In genomic region chr5:14946813-14947640, GRCh38 we compare ENCODE assay signal across 8 cellular contexts.
A peak's percentile ranks its signal among the peaks of the same experiment; 100 is the strongest.
DNase-seq lines count a peak whose midpoint lies in the region; ATAC-seq and TF ChIP-seq lines count a peak whose summit lies in the region.

No MANE protein-coding gene starts in this region.

- H3K4me3 ChIP-seq in NB4 (ENCODE audit: low read depth, low read length) (no peak overlapping the region), tibial artery (no peak overlapping the region)

- H3K27ac ChIP-seq in tibial artery, result no peak overlapping the region

- TF ChIP-seq POLR2A in NB4 (IDR thresholded peaks at IDR 0.05; ENCODE audit: extremely low read depth, insufficient read length), result no peak

- peaks cover 0 to 6% (median 0%) of the 10 kb centered on the region in 4 donors for H3K4me1 ChIP-seq in tibial artery

- H3K27ac Mint-ChIP-seq in activated CD4-positive, alpha-beta memory T cell treated with anti-CD3 and anti-CD28 coated beads for 36 hours, result peak overlapping the region; percentile 26

- H3K36me3 ChIP-seq in tibial artery, result no peaks in the 10 kb centered on the region

- CTCF ChIA-PET in activated CD4-positive, alpha-beta memory T cell treated with anti-CD3 and anti-CD28 coated beads for 36 hours (lab: Charles Lee), result interaction anchor here (0.6 to 1.4 kb wide), 6 partner anchors 41 to 220 kb away, joined by 3 to 4 read pairs (median 4); no protein-coding TSS in a partner anchor

- intact Hi-C loops in activated CD4-positive, alpha-beta memory T cell treated with anti-CD3 and anti-CD28 coated beads for 36 hours (cut with micrococcal nuclease), result loop anchor here (1.0 to 5.0 kb wide), 4 partner anchors 46 to 220 kb away; partner anchors contain the start of gene ANKH
- intact Hi-C loops in left ventricle myocardium superior (cut with micrococcal nuclease) (loop anchor here (10.0 kb wide), 1 partner anchor 58 kb away; no protein-coding TSS in a partner anchor), tibial artery (cut with DNase I; ENCODE audit: low total_unique reads) (no loop called here)

- DNase-seq in activated T-cell treated with anti-CD3 and anti-CD28 coated beads for 4 hours (peak; percentile 17), NB4 (ENCODE audit: low read depth) (peak; percentile 53), left ventricle myocardium superior (no peak), tibial artery (no peak), NK-92 (lab: John Stamatoyannopoulos, UW; ENCODE audit: unreplicated experiment) (no peak)
- DNase-seq in activated T-cell treated with anti-CD3 and anti-CD28 coated beads, Interleukin-2, amount 50 U/mL, for 1 hour, result no peak
- DNase-seq in activated CD4-positive, alpha-beta memory T cell treated with anti-CD3 and anti-CD28 coated beads for 36 hours, result peak; percentile 42

- H3K36me3 Mint-ChIP-seq in activated CD4-positive, alpha-beta memory T cell treated with anti-CD3 and anti-CD28 coated beads for 36 hours, result no peaks in the 10 kb centered on the region

- H3K9me3 ChIP-seq in tibial artery, result peaks cover 0 to 3% (median 0%) of the 10 kb centered on the region in 3 donors

- H3K27me3 ChIP-seq in tibial artery, result no peaks in the 10 kb centered on the region

- TF ChIP-seq CTCF in NB4 (IDR thresholded peaks at IDR 0.05; ENCODE audit: low read depth, low read length), result peak; percentile 62
- TF ChIP-seq CTCF in tibial artery (IDR thresholded peaks at IDR 0.05), result peak; percentile 18 to 30

- H3K9me3 Mint-ChIP-seq in activated CD4-positive, alpha-beta memory T cell treated with anti-CD3 and anti-CD28 coated beads for 36 hours, result no peaks in the 10 kb centered on the region

- POLR2A ChIA-PET in activated CD4-positive, alpha-beta memory T cell treated with anti-CD3 and anti-CD28 coated beads for 36 hours (lab: Charles Lee), result no interaction called here

- peaks cover 7% of the 10 kb centered on the region for H3K27me3 Mint-ChIP-seq in activated CD4-positive, alpha-beta memory T cell treated with anti-CD3 and anti-CD28 coated beads for 36 hours

- no peak overlapping the region for H3K4me3 Mint-ChIP-seq in activated CD4-positive, alpha-beta memory T cell treated with anti-CD3 and anti-CD28 coated beads for 36 hours

- H3K4me1 Mint-ChIP-seq in activated CD4-positive, alpha-beta memory T cell treated with anti-CD3 and anti-CD28 coated beads for 36 hours (ENCODE audit: low read depth), result peaks cover 15% of the 10 kb centered on the region

- peak; percentile 52 for ATAC-seq in GM21825 (IDR thresholded peaks at IDR 0.05; ENCODE audit: unreplicated experiment)
- peak; percentile 66 for ATAC-seq in left ventricle myocardium superior

Comparison
In these comparisons a context has a peak if more than half of its experiments do, and no peak if none do; other contexts are left out.
1. DNase-seq: peak in activated T-cell treated with anti-CD3 and anti-CD28 coated beads for 4 hours (single experiment), NB4 (single experiment) and activated CD4-positive, alpha-beta memory T cell treated with anti-CD3 and anti-CD28 coated beads for 36 hours (single experiment); none in activated T-cell treated with anti-CD3 and anti-CD28 coated beads, Interleukin-2, amount 50 U/mL, for 1 hour (single experiment), left ventricle myocardium superior (single experiment), tibial artery (0 of 2) and NK-92 (single experiment).